Comparison of ENCODE assay signal across 20 cellular contexts in genomic region chr11:119855066-119855465, GRCh38.
A peak's percentile ranks its signal among the peaks of the same experiment; 100 is the strongest.
DNase-seq lines count a peak whose midpoint lies in the region; ATAC-seq and TF ChIP-seq lines count a peak whose summit lies in the region.
"Had no signal": no experiment of that assay in that cellular context is flagged by ENCODE, and none has a peak within 500 bp of the region (broad histone marks: within the 10 kb centered on the region; RNA-seq: fewer than 3 reads in every experiment).

No MANE protein-coding gene starts in this region.

- POLR2A ChIA-PET in PC-9 (lab: Charles Lee; ENCODE audit: unreplicated experiment): no interaction called here

- no peaks in the 10 kb centered on the region for H3F3A ChIP-seq in PC-9 (ENCODE audit: insufficient read depth, low read depth)

- ATAC-seq in heart left ventricle (peak; percentile 55 to 89 (median 79)), left cardiac atrium (no peak), left ventricle myocardium superior (peak; percentile 80)
- ATAC-seq: A549; CD8-positive, alpha-beta T cell; HCT116; SK-N-SH treated with all-trans-retinoic acid at 6 μM for 48 hours had no signal

- H3K9me3 ChIP-seq in heart left ventricle (no peaks in the 10 kb centered on the region), PC-9 (ENCODE audit: insufficient read depth, low read depth) (no peaks in the 10 kb centered on the region)
- H3K9me3 ChIP-seq: A549, SJCRH30 had no signal

- H3K27me3 ChIP-seq in heart left ventricle (peaks cover 0 to 6% (median 0%) of the 10 kb centered on the region in 9 donors), PC-9 (ENCODE audit: insufficient read depth, low read depth) (peaks cover 70% of the 10 kb centered on the region)
- H3K27me3 ChIP-seq: SJCRH30 had no signal

- H3K4me1 Mint-ChIP-seq in glutamatergic neuron (ENCODE audit: low read depth, unreplicated experiment): peaks cover 7% of the 10 kb centered on the region

- no peak for TF ChIP-seq CTCF in heart left ventricle (IDR thresholded peaks at IDR 0.05)
- TF ChIP-seq CTCF in PC-9 (conservative IDR thresholded peaks at IDR 0.05): no peak
- no peak for TF ChIP-seq CTCF in glutamatergic neuron (IDR thresholded peaks at IDR 0.05; ENCODE audit: partially characterized antibody, unreplicated experiment)

- in situ Hi-C loops in KBM-7 (cut with MboI; ENCODE audit: low pct_unique_long_range_greater_than_20kb, low sequenced_read_pairs): no loop called here

- peaks cover 3% of the 10 kb centered on the region for H3K9me3 Mint-ChIP-seq in glutamatergic neuron (ENCODE audit: unreplicated experiment)
- H3K9me3 Mint-ChIP-seq: CD8-positive, alpha-beta T cell had no signal

- intact Hi-C loops in heart left ventricle (cut with DNase I) (no loop called here), left cardiac atrium (cut with DNase I) (no loop called here), PC-9 (cut with micrococcal nuclease; ENCODE audit: unreplicated experiment) (no loop called here), left ventricle myocardium superior (cut with micrococcal nuclease) (no loop called here)

- H3K79me2 ChIP-seq in PC-9 (ENCODE audit: low read depth): no peaks in the 10 kb centered on the region

- CTCF ChIA-PET in PC-9 (lab: Charles Lee): no interaction called here

- H3K27ac ChIP-seq in heart left ventricle (peak overlapping the region in 7 of 12 donors; percentile 2 to 74 (median 35)), PC-9 (no peak overlapping the region)
- H3K27ac ChIP-seq: A549, C4-2B, KMS-11, SJCRH30 had no signal

- peaks cover 15% of the 10 kb centered on the region for H3K27me3 Mint-ChIP-seq in glutamatergic neuron (ENCODE audit: unreplicated experiment)

- H3K4me3 ChIP-seq in heart left ventricle (no peak overlapping the region), PC-9 (no peak overlapping the region)
- H3K4me3 ChIP-seq: A549, SJCRH30 had no signal

- BruUV-seq in PC-9 (replicated peaks; lab: Mats Ljungman, UMichigan): no TSS peak

- no peak overlapping the region for H3K4me3 Mint-ChIP-seq in glutamatergic neuron (ENCODE audit: unreplicated experiment)
- H3K4me3 Mint-ChIP-seq: CD8-positive, alpha-beta T cell had no signal

- WGBS in heart left ventricle, 4 donors: 26 to 35% (median 27%) methylated on average over 1 of the region's 1 CpG

- H4K20me1 ChIP-seq in PC-9 (ENCODE audit: insufficient read depth): no peaks in the 10 kb centered on the region

- H3K36me3 ChIP-seq in heart left ventricle (no peaks in the 10 kb centered on the region), PC-9 (ENCODE audit: low read depth) (no peaks in the 10 kb centered on the region)
- H3K36me3 ChIP-seq: SJCRH30 had no signal

- no peak for TF ChIP-seq POLR2A in heart left ventricle (IDR thresholded peaks at IDR 0.05)

- peaks cover 0 to 32% (median 2%) of the 10 kb centered on the region in 12 donors for H3K4me1 ChIP-seq in heart left ventricle
- no peaks in the 10 kb centered on the region for H3K4me1 ChIP-seq in PC-9 (replicated peaks; ENCODE audit: insufficient read depth)
- H3K4me1 ChIP-seq: A549, SJCRH30 had no signal

- H3K27ac Mint-ChIP-seq in glutamatergic neuron (ENCODE audit: unreplicated experiment): no peak overlapping the region
- H3K27ac Mint-ChIP-seq: CD8-positive, alpha-beta T cell had no signal

- peak in 1 of 5 donors; percentile 58 for DNase-seq in heart left ventricle
- DNase-seq in left cardiac atrium: no peak
- no peak for DNase-seq in PC-9
- no peak for DNase-seq in left ventricle myocardium superior
- DNase-seq in UCSD-AML1 (lab: John Stamatoyannopoulos, UW; ENCODE audit: unreplicated experiment): no peak
- DNase-seq in KBM-7: no peak
- no peak for DNase-seq in glutamatergic neuron
- DNase-seq: AML-193; CD8-positive, alpha-beta T cell; IMR-90; NCI-H1048; NCI-H1694; NCI-H2029 treated with DMSO at 0.1 percent for 48 hours; NCI-H226; SJCRH30 had no signal

- no peak overlapping the region for H2AFZ ChIP-seq in PC-9

- no peaks in the 10 kb centered on the region for H3K9me2 ChIP-seq in PC-9 (ENCODE audit: insufficient read depth)

- peak overlapping the region; percentile 15; the same call in 1 of the 2 replicates for H3K4me2 ChIP-seq in PC-9
- H3K4me2 ChIP-seq: A549, KMS-11 had no signal

- H3K36me3 Mint-ChIP-seq in glutamatergic neuron (ENCODE audit: unreplicated experiment): no peaks in the 10 kb centered on the region
- H3K36me3 Mint-ChIP-seq: CD8-positive, alpha-beta T cell had no signal

Comparison
In these comparisons a context has a peak if more than half of its experiments do, and no peak if none do; other contexts are left out.
1. ATAC-seq: peak in heart left ventricle (4 of 4) and left ventricle myocardium superior (single experiment); none in left cardiac atrium (0 of 2).